In the genomic region with DNA sequence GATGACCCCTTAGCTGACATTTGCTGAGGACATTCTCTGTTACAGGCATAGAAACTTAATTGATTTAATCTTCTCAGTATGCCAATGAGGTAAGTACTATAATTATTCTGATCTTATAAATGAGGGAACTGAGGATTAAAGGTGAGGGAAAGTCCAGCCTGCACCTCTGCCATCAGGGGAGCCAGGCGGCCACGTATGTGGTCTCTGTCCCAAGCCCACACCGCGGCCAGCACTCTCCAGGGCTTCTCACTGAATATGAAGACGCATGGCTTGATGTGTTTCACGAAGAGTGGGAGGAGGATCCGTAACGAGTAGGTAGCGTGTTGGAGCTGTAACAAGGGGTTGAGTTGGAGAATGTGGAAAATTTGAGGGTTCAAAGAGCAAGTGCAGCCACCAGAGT, we compare ENCODE assay signal across 23 cellular contexts.
"Had no signal": no experiment of that assay in that cellular context is flagged by ENCODE, and none has a peak within 500 bp of the region (broad histone marks: within the 10 kb centered on the region; RNA-seq: fewer than 3 reads in every experiment).

No MANE protein-coding gene starts in this region.

- H3K9me3 Mint-ChIP-seq: dendritic cell treated with granulocyte-macrophage colony-stimulating factor and Interleukin-4, amounts not matched to agents 40 ng/mL and 50 ng/mL, for 4 days; effector memory CD8-positive, alpha-beta T cell; endodermal cell had no signal

- H3K27me3 Mint-ChIP-seq: dendritic cell treated with granulocyte-macrophage colony-stimulating factor and Interleukin-4, amounts not matched to agents 40 ng/mL and 50 ng/mL, for 4 days had no signal

- H3K4me1 Mint-ChIP-seq: endodermal cell had no signal

- ATAC-seq: effector memory CD8-positive, alpha-beta T cell; esophagus mucosa; gastrocnemius medialis; heart right ventricle; left cardiac atrium; left lung; left ventricle myocardium superior; lower lobe of right lung had no signal

- H3K36me3 Mint-ChIP-seq: memory B cell had no signal

- H3K4me3 Mint-ChIP-seq: dendritic cell treated with granulocyte-macrophage colony-stimulating factor and Interleukin-4, amounts not matched to agents 40 ng/mL and 50 ng/mL, for 4 days; effector memory CD8-positive, alpha-beta T cell; endodermal cell; memory B cell had no signal

- H3K27ac Mint-ChIP-seq: dendritic cell treated with granulocyte-macrophage colony-stimulating factor and Interleukin-4, amounts not matched to agents 40 ng/mL and 50 ng/mL, for 4 days; endodermal cell; memory B cell had no signal

- H3K9me3 ChIP-seq: colonic mucosa, esophagus squamous epithelium, gastrocnemius medialis, heart right ventricle, left lung, lower lobe of right lung had no signal

- DNase-seq: colonic mucosa; cortex of kidney; effector CD8-positive, alpha-beta T cell; effector memory CD8-positive, alpha-beta T cell; endodermal cell; erythroblast; esophagus squamous epithelium; foreskin fibroblast; foreskin melanocyte; gastrocnemius medialis; glutamatergic neuron; head of caudate nucleus; heart right ventricle; hippocampal formation; left cardiac atrium; left lung; left ventricle myocardium superior; lower lobe of right lung; mesendoderm; midbrain had no signal
